11 cellular contexts compared by ENCODE assay signal in genomic region chr5:76473676-76474075, GRCh38.
DNase-seq lines count a peak whose midpoint lies in the region; ATAC-seq and TF ChIP-seq lines count a peak whose summit lies in the region.
"Had no signal": no experiment of that assay in that cellular context is flagged by ENCODE, and none has a peak within 500 bp of the region (broad histone marks: within the 10 kb centered on the region; RNA-seq: fewer than 3 reads in every experiment).

No MANE protein-coding gene starts in this region.

- DNase-seq in CD14-positive monocyte (ENCODE audit: low spot score) (peak; percentile 57), T-cell (peak; percentile 29 to 86 (median 74)), NCI-H2171 treated with DMSO at 0.1 percent for 48 hours (lab: John Stamatoyannopoulos, UW) (no peak), medulla oblongata (ENCODE audit: extremely low spot score) (no peak), retina (no peak)
- peak; percentile 49 for DNase-seq in activated T-helper 2 cell treated with anti-CD3 and anti-CD28 coated beads, Interferon-gamma antibody, Interleukin-2, Interleukin-4, amounts not matched to agents 10 μg/mL and 5 μg/mL and 100 μg/mL, durations not matched to agents 14 hours and 24 hours and 36 hours (ENCODE audit: low spot score)
- peak; percentile 79 for DNase-seq in stimulated activated CD4-positive, alpha-beta T cell treated with anti-CD3 and anti-CD28 coated beads, Interleukin-1b, Interleukin-23, amount 100 ng/mL, for 48 hours
- DNase-seq: cortex of kidney, NCI-H1417 treated with DMSO at 0.1 percent for 48 hours, occipital lobe had no signal

- H3K27ac Mint-ChIP-seq in CD14-positive monocyte: peak overlapping the region; percentile 19 to 93 (median 66)
- H3K27ac Mint-ChIP-seq in T-cell: peak overlapping the region; percentile 96 to 97
- H3K27ac Mint-ChIP-seq in activated T-helper 2 cell treated with anti-CD3 and anti-CD28 coated beads, Interferon-gamma antibody, Interleukin-2, Interleukin-4, amounts not matched to agents 10 μg/mL and 5 μg/mL and 100 μg/mL, durations not matched to agents 14 hours and 24 hours and 36 hours: peak overlapping the region; percentile 80

- ATAC-seq in T-cell (replicated peaks in 1 of 4): peak; percentile 86 to 99 (median 98)
- ATAC-seq in GM18519 (IDR thresholded peaks at IDR 0.05; ENCODE audit: low FRiP score, unreplicated experiment): no peak

- peaks cover 0 to 1% (median 0%) of the 10 kb centered on the region in 3 donors for H3K27me3 Mint-ChIP-seq in CD14-positive monocyte (ENCODE audit: low read depth in 3 of 3)
- H3K27me3 Mint-ChIP-seq in T-cell: no peaks in the 10 kb centered on the region
- H3K27me3 Mint-ChIP-seq in activated T-helper 2 cell treated with anti-CD3 and anti-CD28 coated beads, Interferon-gamma antibody, Interleukin-2, Interleukin-4, amounts not matched to agents 10 μg/mL and 5 μg/mL and 100 μg/mL, durations not matched to agents 14 hours and 24 hours and 36 hours (ENCODE audit: low read depth): no peaks in the 10 kb centered on the region

- CTCF ChIA-PET in T-cell (lab: Charles Lee): interaction anchor here in 1 of 2 donors (0.9 to 2.8 kb wide), 6 partner anchors 9 to 109 kb away, joined by 3 to 16 read pairs (median 4); partner anchors contain the start of gene IQGAP2

- H3K9me3 Mint-ChIP-seq in CD14-positive monocyte (no peaks in the 10 kb centered on the region), T-cell (no peaks in the 10 kb centered on the region)
- H3K9me3 Mint-ChIP-seq in activated T-helper 2 cell treated with anti-CD3 and anti-CD28 coated beads, Interferon-gamma antibody, Interleukin-2, Interleukin-4, amounts not matched to agents 10 μg/mL and 5 μg/mL and 100 μg/mL, durations not matched to agents 14 hours and 24 hours and 36 hours: peaks cover 8% of the 10 kb centered on the region

- TF ChIP-seq CTCF in CD14-positive monocyte (IDR thresholded peaks at IDR 0.05): no peak

- H3K36me3 Mint-ChIP-seq in CD14-positive monocyte (peaks cover 10 to 20% of the 10 kb centered on the region in 2 donors), T-cell (peaks cover 14% of the 10 kb centered on the region)
- H3K36me3 Mint-ChIP-seq in activated T-helper 2 cell treated with anti-CD3 and anti-CD28 coated beads, Interferon-gamma antibody, Interleukin-2, Interleukin-4, amounts not matched to agents 10 μg/mL and 5 μg/mL and 100 μg/mL, durations not matched to agents 14 hours and 24 hours and 36 hours (ENCODE audit: low read depth): peaks cover 27% of the 10 kb centered on the region

- POLR2A ChIA-PET in T-cell (lab: Charles Lee): interaction anchor here (0.6 to 2.0 kb wide), 6 partner anchors 23 to 638 kb away, joined by 3 to 11 read pairs (median 4); no protein-coding TSS in a partner anchor

- intact Hi-C loops in CD14-positive monocyte (cut with micrococcal nuclease): loop anchor here in 1 of 2 donors (10.0 kb wide), 1 partner anchor 61 kb away; no protein-coding TSS in a partner anchor
- intact Hi-C loops in activated T-helper 2 cell treated with anti-CD3 and anti-CD28 coated beads, Interferon-gamma antibody, Interleukin-2, Interleukin-4, amounts not matched to agents 10 μg/mL and 5 μg/mL and 100 μg/mL, durations not matched to agents 14 hours and 24 hours and 36 hours (cut with micrococcal nuclease): loop anchor here (2.0 to 5.0 kb wide), 3 partner anchors 49 to 73 kb away; partner anchors contain the start of gene IQGAP2

- H3K4me1 Mint-ChIP-seq in CD14-positive monocyte (peaks cover 58% of the 10 kb centered on the region), T-cell (peaks cover 72 to 85% (median 85%) of the 10 kb centered on the region in 3 donors)
- peaks cover 48% of the 10 kb centered on the region for H3K4me1 Mint-ChIP-seq in activated T-helper 2 cell treated with anti-CD3 and anti-CD28 coated beads, Interferon-gamma antibody, Interleukin-2, Interleukin-4, amounts not matched to agents 10 μg/mL and 5 μg/mL and 100 μg/mL, durations not matched to agents 14 hours and 24 hours and 36 hours (ENCODE audit: low read depth)

- H3K4me3 Mint-ChIP-seq in CD14-positive monocyte (no peak overlapping the region), T-cell (peak overlapping the region; percentile 11 to 66 (median 15))
- peak overlapping the region; percentile 30 for H3K4me3 Mint-ChIP-seq in activated T-helper 2 cell treated with anti-CD3 and anti-CD28 coated beads, Interferon-gamma antibody, Interleukin-2, Interleukin-4, amounts not matched to agents 10 μg/mL and 5 μg/mL and 100 μg/mL, durations not matched to agents 14 hours and 24 hours and 36 hours (ENCODE audit: low read depth)

Comparison
In these comparisons a context has a peak if more than half of its experiments do, and no peak if none do; other contexts are left out.
1. DNase-seq: peak in CD14-positive monocyte (single experiment), T-cell (34 of 34), activated T-helper 2 cell treated with anti-CD3 and anti-CD28 coated beads, Interferon-gamma antibody, Interleukin-2, Interleukin-4, amounts not matched to agents 10 μg/mL and 5 μg/mL and 100 μg/mL, durations not matched to agents 14 hours and 24 hours and 36 hours (single experiment) and stimulated activated CD4-positive, alpha-beta T cell treated with anti-CD3 and anti-CD28 coated beads, Interleukin-1b, Interleukin-23, amount 100 ng/mL, for 48 hours (single experiment); none in NCI-H2171 treated with DMSO at 0.1 percent for 48 hours (single experiment), medulla oblongata (single experiment) and retina (single experiment).
2. H3K4me3 Mint-ChIP-seq: peak in T-cell (3 of 3) and activated T-helper 2 cell treated with anti-CD3 and anti-CD28 coated beads, Interferon-gamma antibody, Interleukin-2, Interleukin-4, amounts not matched to agents 10 μg/mL and 5 μg/mL and 100 μg/mL, durations not matched to agents 14 hours and 24 hours and 36 hours (single experiment); none in CD14-positive monocyte (0 of 2).
3. Peak in every context shown above with its lines, with median percentiles within 50 percentile points of each other: H3K27ac Mint-ChIP-seq.